ENCODE assay signal across 25 cellular contexts in the genomic region with DNA sequence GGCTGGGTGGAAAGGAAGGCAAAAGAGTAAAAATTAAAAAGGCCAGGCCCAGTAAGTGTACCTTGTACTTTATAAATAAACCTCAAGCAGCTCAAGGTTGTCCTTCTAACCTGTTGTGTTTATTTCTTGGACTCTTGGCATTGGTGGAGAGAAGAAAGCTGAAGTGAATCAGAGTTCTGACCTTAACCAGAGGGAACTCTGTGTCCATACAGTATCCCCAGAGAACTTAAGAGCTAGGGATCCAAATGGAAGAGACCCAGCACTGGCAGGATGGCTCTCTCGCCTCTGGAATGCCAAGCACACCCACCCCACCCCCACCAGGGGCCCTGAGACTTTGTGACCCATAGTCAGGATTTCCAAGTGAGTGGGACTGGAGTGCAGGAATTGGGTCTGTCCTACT. TPM values are rescaled to one million over a fixed set of nuclear protein-coding genes. Genes with fewer than 3 reads are reported as not detected.
DNase-seq lines count a peak whose midpoint lies in the region; ATAC-seq and TF ChIP-seq lines count a peak whose summit lies in the region.
"Had no signal": no experiment of that assay in that cellular context is flagged by ENCODE, and none has a peak within 500 bp of the region (broad histone marks: within the 10 kb centered on the region; RNA-seq: fewer than 3 reads in every experiment).

No MANE protein-coding gene starts in this region.

- in situ Hi-C loops in gastrocnemius medialis (cut with MboI; ENCODE audit: low sequenced_read_pairs in 4 of 4), result no loop called here

- peak; percentile 21 for ATAC-seq in Right ventricle myocardium superior (ENCODE audit: poor library complexity)
- peak; percentile 39 for ATAC-seq in left colon
- ATAC-seq in gastrocnemius medialis, result peak; percentile 89 to 91
- no peak for ATAC-seq in aorta (ENCODE audit: low FRiP score)
- ATAC-seq: activated naive CD8-positive, alpha-beta T cell treated with anti-CD3 and anti-CD28 coated beads, Interleukin-2, amount 50 U/mL, for 24 hours; foreskin keratinocyte; naive thymus-derived CD8-positive, alpha-beta T cell; stimulated activated memory B cell treated with anti-CD40 and anti-IgM and Interleukin-4, amounts not matched to agents 10 μg/mL and 1 μg/mL and 100 μg/mL, for 72 hours; WTC11 had no signal

- no peaks in the 10 kb centered on the region for H3K27me3 Mint-ChIP-seq in activated CD4-positive, alpha-beta T cell treated with anti-CD3 and anti-CD28 coated beads, Interleukin-2, amount 10 ng/mL, durations not matched to agents 7 days and 5 days
- H3K27me3 Mint-ChIP-seq: activated naive CD8-positive, alpha-beta T cell treated with anti-CD3 and anti-CD28 coated beads, Interleukin-2, amount 50 U/mL, for 24 hours; B cell; naive thymus-derived CD8-positive, alpha-beta T cell; stimulated activated memory B cell treated with anti-CD40 and anti-IgM and Interleukin-4, amounts not matched to agents 10 μg/mL and 1 μg/mL and 100 μg/mL, for 72 hours had no signal

- no peaks in the 10 kb centered on the region for H3K4me1 Mint-ChIP-seq in activated CD4-positive, alpha-beta T cell treated with anti-CD3 and anti-CD28 coated beads, Interleukin-2, amount 10 ng/mL, durations not matched to agents 7 days and 5 days
- H3K4me1 Mint-ChIP-seq: activated naive CD8-positive, alpha-beta T cell treated with anti-CD3 and anti-CD28 coated beads, Interleukin-2, amount 50 U/mL, for 24 hours; B cell; stimulated activated memory B cell treated with anti-CD40 and anti-IgM and Interleukin-4, amounts not matched to agents 10 μg/mL and 1 μg/mL and 100 μg/mL, for 72 hours had no signal

- H3K4me1 ChIP-seq in gastrocnemius medialis, result peaks cover 41 to 50% of the 10 kb centered on the region in 2 donors
- H3K4me1 ChIP-seq in aorta (ENCODE audit: control insufficient read depth in 1 of 2, insufficient read depth in 2 of 2, low read length in 2 of 2), result peaks cover 2 to 4% of the 10 kb centered on the region in 2 donors
- H3K4me1 ChIP-seq: foreskin keratinocyte had no signal

- H3K4me3 Mint-ChIP-seq in activated CD4-positive, alpha-beta T cell treated with anti-CD3 and anti-CD28 coated beads, Interleukin-2, amount 10 ng/mL, durations not matched to agents 7 days and 5 days, result no peak overlapping the region
- H3K4me3 Mint-ChIP-seq: activated naive CD8-positive, alpha-beta T cell treated with anti-CD3 and anti-CD28 coated beads, Interleukin-2, amount 50 U/mL, for 24 hours; B cell; naive thymus-derived CD8-positive, alpha-beta T cell; stimulated activated memory B cell treated with anti-CD40 and anti-IgM and Interleukin-4, amounts not matched to agents 10 μg/mL and 1 μg/mL and 100 μg/mL, for 72 hours; WTC11 had no signal

- DNase-seq in Right ventricle myocardium superior (no peak), cardiac septum (ENCODE audit: low spot score) (no peak), left colon (no peak), gastrocnemius medialis (peak; percentile 33 to 64), aorta (no peak)
- DNase-seq in activated CD8-positive, alpha-beta memory T cell treated with anti-CD3 and anti-CD28 coated beads for 24 hours, result no peak
- no peak for DNase-seq in stimulated activated CD4-positive, alpha-beta T cell treated with anti-CD3 and anti-CD28 coated beads, Interleukin-2, amount 100 ng/mL, for 48 hours
- DNase-seq in activated CD4-positive, alpha-beta T cell treated with anti-CD3 and anti-CD28 coated beads, Interleukin-2, amount 10 ng/mL, durations not matched to agents 7 days and 5 days, result no peak
- DNase-seq: activated CD4-positive, alpha-beta T cell treated with anti-CD3 and anti-CD28 coated beads, Interleukin-2, amount 50 U/mL, for 48 hours; activated gamma-delta T cell; activated naive CD8-positive, alpha-beta T cell treated with anti-CD3 and anti-CD28 coated beads, Interleukin-2, amount 50 U/mL, for 24 hours; DMS79; foreskin keratinocyte; naive thymus-derived CD8-positive, alpha-beta T cell; NCI-H1694 treated with DMSO at 0.1 percent for 48 hours; NCI-H748 treated with DMSO at 0.1 percent for 48 hours; SHP77; stimulated activated CD4-positive, alpha-beta T cell treated with anti-CD3 and anti-CD28 coated beads, Interleukin-1b, Interleukin-23, amount 100 ng/mL, for 48 hours; T1000; upper lobe of left lung had no signal

- H3K9me3 ChIP-seq in gastrocnemius medialis (no peaks in the 10 kb centered on the region), aorta (ENCODE audit: control insufficient read depth, low read length) (no peaks in the 10 kb centered on the region)
- H3K9me3 ChIP-seq: ovary, upper lobe of left lung had no signal

- H3K4me3 ChIP-seq in gastrocnemius medialis (peak overlapping the region in 1 of 4 donors; percentile 6), aorta (ENCODE audit: low read length in 2 of 2) (no peak overlapping the region)
- H3K4me3 ChIP-seq: cardiac muscle cell, ovary, upper lobe of left lung had no signal

- POLR2A ChIA-PET in activated CD4-positive, alpha-beta T cell treated with anti-CD3 and anti-CD28 coated beads, Interleukin-2, amount 10 ng/mL, durations not matched to agents 7 days and 5 days (lab: Charles Lee), result no interaction called here

- TF ChIP-seq CTCF in gastrocnemius medialis (IDR thresholded peaks at IDR 0.05 in 4 of 5, conservative IDR thresholded peaks at IDR 0.05 in 1 of 5), result no peak

- no peaks in the 10 kb centered on the region for H3K27me3 ChIP-seq in gastrocnemius medialis
- H3K27me3 ChIP-seq in aorta (ENCODE audit: control insufficient read depth in 1 of 2, insufficient read depth in 2 of 2, low read length in 1 of 2), result no peaks in the 10 kb centered on the region
- H3K27me3 ChIP-seq: cardiac muscle cell, foreskin keratinocyte, ovary, upper lobe of left lung had no signal

- H3K27ac ChIP-seq in gastrocnemius medialis (peak overlapping the region; percentile 71 to 93 (median 80)), aorta (ENCODE audit: low read depth in 1 of 2, low read length in 2 of 2) (peak overlapping the region; percentile 46 to 89)
- H3K27ac ChIP-seq: cardiac muscle cell, foreskin keratinocyte, ovary, upper lobe of left lung had no signal

- WGBS in aorta, 2 donors, result 6 to 12% methylated on average over 1 of the region's 1 CpG

- intact Hi-C loops in Right ventricle myocardium superior (cut with DNase I), result no loop called here
- intact Hi-C loops in cardiac septum (cut with DNase I), result no loop called here
- intact Hi-C loops in left colon (cut with DNase I, micrococcal nuclease), result no loop called here
- intact Hi-C loops in gastrocnemius medialis (cut with DNase I; ENCODE audit: low total_unique reads), result loop anchor here (2.0 kb wide), 1 partner anchor 31 kb away; no protein-coding TSS in a partner anchor
- intact Hi-C loops in aorta (cut with DNase I), result no loop called here

- peaks cover 30% of the 10 kb centered on the region for H3K36me3 Mint-ChIP-seq in activated CD4-positive, alpha-beta T cell treated with anti-CD3 and anti-CD28 coated beads, Interleukin-2, amount 10 ng/mL, durations not matched to agents 7 days and 5 days (ENCODE audit: low read depth)

- CTCF ChIA-PET in activated CD4-positive, alpha-beta T cell treated with anti-CD3 and anti-CD28 coated beads, Interleukin-2, amount 10 ng/mL, durations not matched to agents 7 days and 5 days (lab: Charles Lee), result interaction anchor here (0.8 to 1.1 kb wide), 4 partner anchors 9 to 117 kb away, joined by 3 read pairs; a partner anchor contains a TSS

- TF ChIP-seq POLR2A in gastrocnemius medialis (IDR thresholded peaks at IDR 0.05), result no peak

- H3K9me3 Mint-ChIP-seq in activated CD4-positive, alpha-beta T cell treated with anti-CD3 and anti-CD28 coated beads, Interleukin-2, amount 10 ng/mL, durations not matched to agents 7 days and 5 days, result no peaks in the 10 kb centered on the region
- H3K9me3 Mint-ChIP-seq: activated naive CD8-positive, alpha-beta T cell treated with anti-CD3 and anti-CD28 coated beads, Interleukin-2, amount 50 U/mL, for 24 hours; naive thymus-derived CD8-positive, alpha-beta T cell; stimulated activated memory B cell treated with anti-CD40 and anti-IgM and Interleukin-4, amounts not matched to agents 10 μg/mL and 1 μg/mL and 100 μg/mL, for 72 hours; WTC11 had no signal

- no peak overlapping the region for H3K27ac Mint-ChIP-seq in activated CD4-positive, alpha-beta T cell treated with anti-CD3 and anti-CD28 coated beads, Interleukin-2, amount 10 ng/mL, durations not matched to agents 7 days and 5 days
- H3K27ac Mint-ChIP-seq: activated naive CD8-positive, alpha-beta T cell treated with anti-CD3 and anti-CD28 coated beads, Interleukin-2, amount 50 U/mL, for 24 hours; B cell; stimulated activated memory B cell treated with anti-CD40 and anti-IgM and Interleukin-4, amounts not matched to agents 10 μg/mL and 1 μg/mL and 100 μg/mL, for 72 hours; WTC11 had no signal

- H3K36me3 ChIP-seq in gastrocnemius medialis, result peaks cover 0 to 7% of the 10 kb centered on the region in 2 donors
- H3K36me3 ChIP-seq in aorta (ENCODE audit: control insufficient read depth in 1 of 2, insufficient read depth in 2 of 2, low read length in 1 of 2), result peaks cover 0 to 1% of the 10 kb centered on the region in 2 donors
- H3K36me3 ChIP-seq: ovary had no signal

RNA-seq across cellular contexts. Expression of a gene that starts 14.2 kb away (rescaled TPM):
- total RNA-seq in Right ventricle myocardium superior (17.7 TPM), cardiac septum (23.0 TPM), left colon (10 to 100 TPM; 14.0 to 19.2 TPM), gastrocnemius medialis (10 to 100 TPM in 3 of 4 donors, 1 to 10 TPM in 1; 8.2 to 19.9 (median 16.1) TPM), aorta (10 to 100 TPM; 13.6 to 17.1 TPM)
- polyA plus RNA-seq in aorta, result 10 to 100 TPM; 27.4 to 38.3 TPM
- total RNA-seq in activated CD4-positive, alpha-beta T cell treated with anti-CD3 and anti-CD28 coated beads, Interleukin-2, amount 10 ng/mL, durations not matched to agents 7 days and 5 days, result 10 to 100 TPM; 17.5 to 19.7 TPM

RNA-seq across cellular contexts. Expression of a gene that starts 14.5 kb away (rescaled TPM):
- total RNA-seq in Right ventricle myocardium superior, result 0.56 TPM
- 0.89 TPM for total RNA-seq in cardiac septum
- 1 to 10 TPM; 1.3 to 2.2 TPM for total RNA-seq in left colon
- under 1 TPM; 0.13 to 0.68 (median 0.50) TPM for total RNA-seq in gastrocnemius medialis
- total RNA-seq in aorta, result under 1 TPM; 0.32 to 0.78 TPM
- polyA plus RNA-seq in aorta, result under 1 TPM in 1 of 2 donors, not detected in 1; 0.10 TPM
- total RNA-seq in activated CD4-positive, alpha-beta T cell treated with anti-CD3 and anti-CD28 coated beads, Interleukin-2, amount 10 ng/mL, durations not matched to agents 7 days and 5 days, result 10 to 100 TPM; 11.0 to 12.5 TPM
- polyA plus RNA-seq: naive thymus-derived CD8-positive, alpha-beta T cell had no signal

RNA-seq across cellular contexts. Expression of a gene that starts 33.1 kb away (rescaled TPM):
- 8.1 TPM for total RNA-seq in Right ventricle myocardium superior
- total RNA-seq in cardiac septum, result 9.7 TPM
- total RNA-seq in left colon, result 10 to 100 TPM; 65.2 to 72.3 TPM
- 100 to 1,000 TPM in 1 of 4 donors, 10 to 100 TPM in 2, 1 to 10 TPM in 1; 8.6 to 149 (median 49.5) TPM for total RNA-seq in gastrocnemius medialis
- 1 to 10 TPM; 6.1 to 9.6 TPM for total RNA-seq in aorta
- polyA plus RNA-seq in aorta, result 1 to 10 TPM; 1.6 to 2.1 TPM
- 1 to 10 TPM; 2.7 to 2.8 TPM for total RNA-seq in activated CD4-positive, alpha-beta T cell treated with anti-CD3 and anti-CD28 coated beads, Interleukin-2, amount 10 ng/mL, durations not matched to agents 7 days and 5 days

Comparison
In these comparisons a context has a peak if more than half of its experiments do, and no peak if none do; other contexts are left out.
1. DNase-seq: peak in gastrocnemius medialis (2 of 2); none in Right ventricle myocardium superior (single experiment), cardiac septum (single experiment), left colon (0 of 2), aorta (0 of 2), activated CD8-positive, alpha-beta memory T cell treated with anti-CD3 and anti-CD28 coated beads for 24 hours (single experiment), stimulated activated CD4-positive, alpha-beta T cell treated with anti-CD3 and anti-CD28 coated beads, Interleukin-2, amount 100 ng/mL, for 48 hours (0 of 2) and activated CD4-positive, alpha-beta T cell treated with anti-CD3 and anti-CD28 coated beads, Interleukin-2, amount 10 ng/mL, durations not matched to agents 7 days and 5 days (single experiment).